ENCODE assay signal across 10 cellular contexts in the genomic region with DNA sequence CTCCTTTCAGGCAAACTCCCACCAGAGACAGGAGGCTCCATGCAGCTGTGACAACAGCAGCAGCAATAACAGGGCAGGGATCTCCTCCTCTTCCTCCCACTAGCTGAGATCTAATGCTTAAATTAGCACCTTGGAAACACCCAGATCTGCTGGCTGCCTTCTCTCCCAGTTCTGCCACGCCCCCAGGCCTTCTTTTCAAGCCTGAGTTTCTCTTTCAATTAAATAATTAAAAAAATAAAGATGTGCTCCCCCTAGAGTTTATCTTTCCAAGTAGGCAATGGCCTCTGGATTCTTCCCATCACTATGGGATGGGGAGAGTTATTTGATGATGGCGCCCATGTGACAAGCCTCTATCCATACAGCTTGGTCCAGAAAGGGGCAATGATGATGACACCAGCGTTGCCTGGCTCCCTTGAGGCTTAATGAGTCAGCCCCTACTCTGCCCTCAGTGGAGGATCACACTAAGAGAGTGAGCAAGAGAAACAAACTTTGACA. TPM values are rescaled to one million over a fixed set of nuclear protein-coding genes. Genes with fewer than 3 reads are reported as not detected.
DNase-seq lines count a peak whose midpoint lies in the region; FAIRE-seq and TF ChIP-seq lines count a peak whose summit lies in the region.
"Had no signal": no experiment of that assay in that cellular context is flagged by ENCODE, and none has a peak within 500 bp of the region (broad histone marks: within the 10 kb centered on the region; RNA-seq: fewer than 3 reads in every experiment).

No MANE protein-coding gene starts in this region.

- H3K27me3 Mint-ChIP-seq in activated CD4-positive, alpha-beta memory T cell treated with anti-CD3 and anti-CD28 coated beads for 36 hours = peaks cover 3% of the 10 kb centered on the region
- H3K27me3 Mint-ChIP-seq in activated CD4-positive, alpha-beta memory T cell treated with anti-CD3 and anti-CD28 coated beads, Interleukin-2, amount 10 ng/mL, durations not matched to agents 7 days and 5 days = peaks cover 4% of the 10 kb centered on the region
- peaks cover 19% of the 10 kb centered on the region for H3K27me3 Mint-ChIP-seq in progenitor cell of endocrine pancreas

- H3K36me3 ChIP-seq in mammary epithelial cell (ENCODE audit: insufficient read depth, low read length) = no peaks in the 10 kb centered on the region

- peaks cover 47% of the 10 kb centered on the region for H3K4me1 Mint-ChIP-seq in activated CD4-positive, alpha-beta memory T cell treated with anti-CD3 and anti-CD28 coated beads for 36 hours (ENCODE audit: low read depth)
- H3K4me1 Mint-ChIP-seq in activated CD4-positive, alpha-beta memory T cell treated with anti-CD3 and anti-CD28 coated beads, Interleukin-2, amount 10 ng/mL, durations not matched to agents 7 days and 5 days = peaks cover 62% of the 10 kb centered on the region
- H3K4me1 Mint-ChIP-seq in progenitor cell of endocrine pancreas (ENCODE audit: low read depth) = peaks cover 22% of the 10 kb centered on the region

- no peak overlapping the region for H3K4me3 ChIP-seq in mammary epithelial cell (replicated peaks in 1 of 3; ENCODE audit: insufficient read depth in 1 of 3, low read depth in 2 of 3, low read length in 3 of 3)

- H3K4me3 Mint-ChIP-seq in activated CD4-positive, alpha-beta memory T cell treated with anti-CD3 and anti-CD28 coated beads for 36 hours = no peak overlapping the region
- no peak overlapping the region for H3K4me3 Mint-ChIP-seq in activated CD4-positive, alpha-beta memory T cell treated with anti-CD3 and anti-CD28 coated beads, Interleukin-2, amount 10 ng/mL, durations not matched to agents 7 days and 5 days
- no peak overlapping the region for H3K4me3 Mint-ChIP-seq in progenitor cell of endocrine pancreas (ENCODE audit: low read depth)

- in situ Hi-C loops in mammary epithelial cell (cut with MboI; ENCODE audit: low sequenced_read_pairs in 2 of 2) = loop anchor here in 1 of 2 donors (5.0 kb wide), 1 partner anchor 43 kb away; no protein-coding TSS in a partner anchor

- POLR2A ChIA-PET in activated CD4-positive, alpha-beta memory T cell treated with anti-CD3 and anti-CD28 coated beads for 36 hours (lab: Charles Lee) = interaction anchor here (0.7 to 1.6 kb wide), 4 partner anchors 9 to 407 kb away, joined by 5 read pairs; no protein-coding TSS in a partner anchor
- POLR2A ChIA-PET in activated CD4-positive, alpha-beta memory T cell treated with anti-CD3 and anti-CD28 coated beads, Interleukin-2, amount 10 ng/mL, durations not matched to agents 7 days and 5 days (lab: Charles Lee) = no interaction called here
- POLR2A ChIA-PET in GM10248 (lab: Yijun Ruan, JAX) = no interaction called here

- H3K27ac Mint-ChIP-seq in activated CD4-positive, alpha-beta memory T cell treated with anti-CD3 and anti-CD28 coated beads for 36 hours = no peak overlapping the region
- H3K27ac Mint-ChIP-seq in activated CD4-positive, alpha-beta memory T cell treated with anti-CD3 and anti-CD28 coated beads, Interleukin-2, amount 10 ng/mL, durations not matched to agents 7 days and 5 days = no peak overlapping the region
- H3K27ac Mint-ChIP-seq in progenitor cell of endocrine pancreas = no peak overlapping the region

- no peak overlapping the region for H3K9ac ChIP-seq in mammary epithelial cell (ENCODE audit: insufficient read depth, low read length)

- dilution Hi-C loops in mammary epithelial cell (cut with HindIII; ENCODE audit: low sequenced_read_pairs) = no loop called here

- no peak for FAIRE-seq in GM12892 (lab: Jason Lieb, UNC)

- no peak overlapping the region for H2AFZ ChIP-seq in mammary epithelial cell (ENCODE audit: low read depth, low read length)

- intact Hi-C loops in activated CD4-positive, alpha-beta memory T cell treated with anti-CD3 and anti-CD28 coated beads for 36 hours (cut with micrococcal nuclease) = loop anchor here (5.0 kb wide), 1 partner anchor 407 kb away; a partner anchor contains a TSS
- intact Hi-C loops in mammary epithelial cell (cut with micrococcal nuclease) = no loop called here
- intact Hi-C loops in posterior vena cava (cut with DNase I) = loop anchor here in 1 of 2 donors (5.0 kb wide), 1 partner anchor 598 kb away; no protein-coding TSS in a partner anchor

- BruUV-seq in mammary epithelial cell (replicated peaks; lab: Mats Ljungman, UMichigan) = no TSS peak

- peak overlapping the region; percentile 5 for H3K4me2 ChIP-seq in mammary epithelial cell (ENCODE audit: insufficient read depth, low read depth, low read length)

- no peak for TF ChIP-seq POLR2A in GM12892 (IDR thresholded peaks at IDR 0.05; ENCODE audit: low read depth, low read length)

- H3K36me3 Mint-ChIP-seq in activated CD4-positive, alpha-beta memory T cell treated with anti-CD3 and anti-CD28 coated beads for 36 hours = no peaks in the 10 kb centered on the region
- H3K36me3 Mint-ChIP-seq in activated CD4-positive, alpha-beta memory T cell treated with anti-CD3 and anti-CD28 coated beads, Interleukin-2, amount 10 ng/mL, durations not matched to agents 7 days and 5 days (ENCODE audit: low read depth) = no peaks in the 10 kb centered on the region
- H3K36me3 Mint-ChIP-seq in progenitor cell of endocrine pancreas (ENCODE audit: insufficient read depth) = no peaks in the 10 kb centered on the region

- H3K27ac ChIP-seq in mammary epithelial cell (ENCODE audit: insufficient read depth, low read depth, low read length) = no peak overlapping the region

- WGBS in mammary epithelial cell (ENCODE audit: low coverage, missing lambda C conversion rate) = 73% methylated on average over 3 of the region's 3 CpGs

- H3K9me3 Mint-ChIP-seq in activated CD4-positive, alpha-beta memory T cell treated with anti-CD3 and anti-CD28 coated beads for 36 hours = no peaks in the 10 kb centered on the region
- H3K9me3 Mint-ChIP-seq in activated CD4-positive, alpha-beta memory T cell treated with anti-CD3 and anti-CD28 coated beads, Interleukin-2, amount 10 ng/mL, durations not matched to agents 7 days and 5 days = no peaks in the 10 kb centered on the region
- H3K9me3 Mint-ChIP-seq in progenitor cell of endocrine pancreas (ENCODE audit: low read depth) = no peaks in the 10 kb centered on the region

- H3K9me3 ChIP-seq in mammary epithelial cell (replicated peaks; ENCODE audit: insufficient read depth, low read length) = no peaks in the 10 kb centered on the region

- DNase-seq in activated CD4-positive, alpha-beta memory T cell treated with anti-CD3 and anti-CD28 coated beads for 36 hours = peak; percentile 60
- DNase-seq in activated CD4-positive, alpha-beta memory T cell treated with anti-CD3 and anti-CD28 coated beads, Interleukin-2, amount 10 ng/mL, durations not matched to agents 7 days and 5 days = no peak
- DNase-seq in LHCN-M2 (ENCODE audit: low read depth) (peak; percentile 91), mammary epithelial cell (peak; percentile 80), posterior vena cava (ENCODE audit: low spot score) (peak; percentile 82), GM12892 (ENCODE audit: insufficient read length) (no peak), progenitor cell of endocrine pancreas (ENCODE audit: low spot score, unreplicated experiment) (no peak), GM10248 (ENCODE audit: extremely low spot score) (no peak)
- DNase-seq: NCI-H2081 treated with DMSO at 0.1 percent for 48 hours had no signal

- peaks cover 27% of the 10 kb centered on the region for H3K4me1 ChIP-seq in mammary epithelial cell (ENCODE audit: insufficient read depth, low read length)

- peaks cover 76% of the 10 kb centered on the region for H3K79me2 ChIP-seq in mammary epithelial cell (ENCODE audit: insufficient read depth, low read length)

- H4K20me1 ChIP-seq in mammary epithelial cell (ENCODE audit: insufficient read depth, low read length) = peaks cover 2% of the 10 kb centered on the region

- TF ChIP-seq CTCF in mammary epithelial cell (conservative IDR thresholded peaks at IDR 0.05 in 1 of 2, IDR thresholded peaks at IDR 0.05 in 1 of 2; ENCODE audit: extremely low read depth in 1 of 2, insufficient read depth in 1 of 2, low read depth in 1 of 2, low read length in 2 of 2) (peak in 1 of 2 donors; percentile 27), progenitor cell of endocrine pancreas (IDR thresholded peaks at IDR 0.05; ENCODE audit: unreplicated experiment) (no peak), GM10248 (IDR thresholded peaks at IDR 0.05; ENCODE audit: control extremely low read depth, extremely low read depth, low read depth, missing control alignments) (no peak)

- no peaks in the 10 kb centered on the region for H3K27me3 ChIP-seq in mammary epithelial cell (ENCODE audit: insufficient read depth, low read length)

- CTCF ChIA-PET in activated CD4-positive, alpha-beta memory T cell treated with anti-CD3 and anti-CD28 coated beads for 36 hours (lab: Charles Lee) = interaction anchor here (0.8 to 3.0 kb wide), 3 partner anchors 8 to 50 kb away, joined by 3 to 13 read pairs (median 13); no protein-coding TSS in a partner anchor
- CTCF ChIA-PET in activated CD4-positive, alpha-beta memory T cell treated with anti-CD3 and anti-CD28 coated beads, Interleukin-2, amount 10 ng/mL, durations not matched to agents 7 days and 5 days (lab: Charles Lee) = interaction anchor here (1.2 to 2.4 kb wide), 2 partner anchors 51 to 79 kb away, joined by 3 to 11 read pairs; no protein-coding TSS in a partner anchor
- CTCF ChIA-PET in mammary epithelial cell (lab: Charles Lee; ENCODE audit: low non-redundant PET) (no interaction called here), GM10248 (lab: Yijun Ruan, JAX) (interaction anchor here (0.8 to 1.7 kb wide), 8 partner anchors 11 to 148 kb away, joined by 3 to 4 read pairs (median 3); no protein-coding TSS in a partner anchor)

RNA-seq across cellular contexts. Expression of a gene that starts 3.8 kb away (rescaled TPM):
- total RNA-seq in activated CD4-positive, alpha-beta memory T cell treated with anti-CD3 and anti-CD28 coated beads for 36 hours = 10 to 100 TPM; 13.3 to 13.8 TPM
- total RNA-seq in activated CD4-positive, alpha-beta memory T cell treated with anti-CD3 and anti-CD28 coated beads, Interleukin-2, amount 10 ng/mL, durations not matched to agents 7 days and 5 days = 10 to 100 TPM; 12.3 to 13.2 TPM
- total RNA-seq in LHCN-M2 (2014; rRNA removed) (13.0 and 17.6 TPM in 2 replicates), mammary epithelial cell (10 to 100 TPM; 12.3 to 27.4 TPM), posterior vena cava (10 to 100 TPM; 26.3 to 39.3 TPM), progenitor cell of endocrine pancreas (17.5 and 19.2 TPM in 2 replicates)
- polyA plus RNA-seq in LHCN-M2 (2012) = 15.5 TPM
- 9.2 TPM for polyA plus RNA-seq in mammary epithelial cell
- 15.9 TPM for polyA minus RNA-seq in mammary epithelial cell
- polyA plus RNA-seq in GM12892 (2012; ENCODE audit: missing spikeins) = 1.2 TPM

RNA-seq across cellular contexts. Expression of a gene that starts 4.0 kb away (rescaled TPM):
- under 1 TPM; 0.19 to 0.69 TPM for total RNA-seq in activated CD4-positive, alpha-beta memory T cell treated with anti-CD3 and anti-CD28 coated beads for 36 hours
- not detected for total RNA-seq in activated CD4-positive, alpha-beta memory T cell treated with anti-CD3 and anti-CD28 coated beads, Interleukin-2, amount 10 ng/mL, durations not matched to agents 7 days and 5 days
- total RNA-seq in LHCN-M2 (2014; rRNA removed) (not detected in 2 replicates), mammary epithelial cell (not detected), posterior vena cava (not detected), progenitor cell of endocrine pancreas (1.2 and 3.5 TPM in 2 replicates)
- not detected for polyA plus RNA-seq in LHCN-M2 (2012)
- polyA plus RNA-seq in mammary epithelial cell = 0.03 TPM
- not detected for polyA minus RNA-seq in mammary epithelial cell
- not detected for polyA plus RNA-seq in GM12892 (2012; ENCODE audit: missing spikeins)
- total RNA-seq: kidney epithelial cell had no signal

Comparison
In these comparisons a context has a peak if more than half of its experiments do, and no peak if none do; other contexts are left out.
1. DNase-seq: peak in activated CD4-positive, alpha-beta memory T cell treated with anti-CD3 and anti-CD28 coated beads for 36 hours (single experiment), LHCN-M2 (single experiment), mammary epithelial cell (single experiment) and posterior vena cava (single experiment); none in activated CD4-positive, alpha-beta memory T cell treated with anti-CD3 and anti-CD28 coated beads, Interleukin-2, amount 10 ng/mL, durations not matched to agents 7 days and 5 days (single experiment), GM12892 (single experiment), progenitor cell of endocrine pancreas (single experiment) and GM10248 (single experiment).